Comparison of ENCODE assay signal across 17 cellular contexts in genomic region chr2:28981620-28982371, GRCh38. TPM values are rescaled to one million over a fixed set of nuclear protein-coding genes. Genes with fewer than 3 reads are reported as not detected.
DNase-seq lines count a peak whose midpoint lies in the region; ATAC-seq and TF ChIP-seq lines count a peak whose summit lies in the region.
"Had no signal": no experiment of that assay in that cellular context is flagged by ENCODE, and none has a peak within 500 bp of the region (broad histone marks: within the 10 kb centered on the region; RNA-seq: fewer than 3 reads in every experiment).

No MANE protein-coding gene starts in this region.

- peak; percentile 27 for ATAC-seq in left lobe of liver
- ATAC-seq in GM21576 (IDR thresholded peaks at IDR 0.05; ENCODE audit: unreplicated experiment), result no peak
- ATAC-seq: activated CD4-positive, CD25-positive, alpha-beta regulatory T cell treated with anti-CD3 and anti-CD28 coated beads, Interleukin-2, amount 50 U/mL, for 24 hours had no signal

- no peaks in the 10 kb centered on the region for H3K4me1 ChIP-seq in prostate gland (replicated peaks)

- TF ChIP-seq CTCF in GM13976 (IDR thresholded peaks at IDR 0.05; ENCODE audit: borderline replicate concordance, control extremely low read depth, extremely low read depth, insufficient read depth, missing control alignments), result no peak
- TF ChIP-seq CTCF in choroid plexus epithelial cell (conservative IDR thresholded peaks at IDR 0.05; ENCODE audit: low read depth, low read length), result no peak
- TF ChIP-seq CTCF in prostate gland (IDR thresholded peaks at IDR 0.05), result no peak

- H3K36me3 ChIP-seq in prostate gland, result no peaks in the 10 kb centered on the region

- peak overlapping the region; percentile 48 to 53 for H3K27ac ChIP-seq in prostate gland
- H3K27ac ChIP-seq: HL-60 had no signal

- DNase-seq in GM13976 (ENCODE audit: low spot score) (peak; percentile 17), choroid plexus epithelial cell (ENCODE audit: low read depth) (peak; percentile 49), left lobe of liver (ENCODE audit: low spot score) (no peak), prostate gland (ENCODE audit: low spot score) (no peak), DMS 273 (lab: John Stamatoyannopoulos, UW; ENCODE audit: unreplicated experiment) (no peak), COLO668 (lab: John Stamatoyannopoulos, UW; ENCODE audit: unreplicated experiment) (no peak)
- DNase-seq in central memory CD4-positive, alpha-beta T cell, result no peak
- DNase-seq: activated CD8-positive, alpha-beta memory T cell treated with anti-CD3 and anti-CD28 coated beads, Interleukin-2, amount 50 U/mL, for 4 hours; activated naive CD8-positive, alpha-beta T cell treated with anti-CD3 and anti-CD28 coated beads for 36 hours; NCI-H1694; NCI-H524 treated with DMSO at 0.1 percent for 48 hours; small intestine had no signal

- H3K4me3 ChIP-seq in choroid plexus epithelial cell (ENCODE audit: low read depth, low read length) (no peak overlapping the region), prostate gland (no peak overlapping the region)

- TF ChIP-seq POLR2A in prostate gland (IDR thresholded peaks at IDR 0.05), result no peak

- no peaks in the 10 kb centered on the region for H3K27me3 ChIP-seq in prostate gland (replicated peaks; ENCODE audit: insufficient read depth)

- 88% methylated on average over 10 of the region's 10 CpGs for WGBS in prostate gland

- no peaks in the 10 kb centered on the region for H3K9me3 ChIP-seq in prostate gland

- in situ Hi-C loops in GM13976 (cut with MboI; ENCODE audit: low sequenced_read_pairs, unreplicated experiment), result no loop called here

- intact Hi-C loops in prostate gland (cut with DNase I), result no loop called here

RNA-seq across cellular contexts. Expression of gene TOGARAM2, which starts 0.7 kb away (rescaled TPM):
- 0.78 TPM for total RNA-seq in left lobe of liver
- total RNA-seq in prostate gland, result under 1 TPM; 0.36 to 0.62 TPM
- total RNA-seq: epithelial cell of proximal tubule, kidney epithelial cell had no signal

Comparison
In these comparisons a context has a peak if more than half of its experiments do, and no peak if none do; other contexts are left out.
1. DNase-seq: peak in GM13976 (single experiment) and choroid plexus epithelial cell (single experiment); none in left lobe of liver (single experiment), prostate gland (single experiment), DMS 273 (single experiment), central memory CD4-positive, alpha-beta T cell (single experiment) and COLO668 (single experiment).